In the genomic region with DNA sequence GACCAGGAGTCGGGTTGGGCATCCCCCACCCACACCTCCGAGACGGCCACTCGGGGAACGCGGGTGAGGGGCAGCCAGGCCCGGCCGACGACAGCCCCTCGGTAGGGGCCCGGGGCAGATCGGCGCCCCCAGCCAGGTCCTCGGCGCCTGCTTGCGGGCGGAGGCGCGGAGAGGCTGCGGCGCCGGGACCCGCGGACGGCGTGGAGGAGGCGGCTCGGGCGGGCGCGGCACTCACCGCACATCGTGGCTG, we compare ENCODE assay signal across 1 cellular context.
TF ChIP-seq lines count a peak whose summit lies in the region.

No MANE protein-coding gene starts in this region.

TF ChIP-seq in GM23338, 12 proteins besides CTCF, POLR2A, EP300 and RAD21 (continued from another document):
- TF ChIP-seq, protein P1, sequence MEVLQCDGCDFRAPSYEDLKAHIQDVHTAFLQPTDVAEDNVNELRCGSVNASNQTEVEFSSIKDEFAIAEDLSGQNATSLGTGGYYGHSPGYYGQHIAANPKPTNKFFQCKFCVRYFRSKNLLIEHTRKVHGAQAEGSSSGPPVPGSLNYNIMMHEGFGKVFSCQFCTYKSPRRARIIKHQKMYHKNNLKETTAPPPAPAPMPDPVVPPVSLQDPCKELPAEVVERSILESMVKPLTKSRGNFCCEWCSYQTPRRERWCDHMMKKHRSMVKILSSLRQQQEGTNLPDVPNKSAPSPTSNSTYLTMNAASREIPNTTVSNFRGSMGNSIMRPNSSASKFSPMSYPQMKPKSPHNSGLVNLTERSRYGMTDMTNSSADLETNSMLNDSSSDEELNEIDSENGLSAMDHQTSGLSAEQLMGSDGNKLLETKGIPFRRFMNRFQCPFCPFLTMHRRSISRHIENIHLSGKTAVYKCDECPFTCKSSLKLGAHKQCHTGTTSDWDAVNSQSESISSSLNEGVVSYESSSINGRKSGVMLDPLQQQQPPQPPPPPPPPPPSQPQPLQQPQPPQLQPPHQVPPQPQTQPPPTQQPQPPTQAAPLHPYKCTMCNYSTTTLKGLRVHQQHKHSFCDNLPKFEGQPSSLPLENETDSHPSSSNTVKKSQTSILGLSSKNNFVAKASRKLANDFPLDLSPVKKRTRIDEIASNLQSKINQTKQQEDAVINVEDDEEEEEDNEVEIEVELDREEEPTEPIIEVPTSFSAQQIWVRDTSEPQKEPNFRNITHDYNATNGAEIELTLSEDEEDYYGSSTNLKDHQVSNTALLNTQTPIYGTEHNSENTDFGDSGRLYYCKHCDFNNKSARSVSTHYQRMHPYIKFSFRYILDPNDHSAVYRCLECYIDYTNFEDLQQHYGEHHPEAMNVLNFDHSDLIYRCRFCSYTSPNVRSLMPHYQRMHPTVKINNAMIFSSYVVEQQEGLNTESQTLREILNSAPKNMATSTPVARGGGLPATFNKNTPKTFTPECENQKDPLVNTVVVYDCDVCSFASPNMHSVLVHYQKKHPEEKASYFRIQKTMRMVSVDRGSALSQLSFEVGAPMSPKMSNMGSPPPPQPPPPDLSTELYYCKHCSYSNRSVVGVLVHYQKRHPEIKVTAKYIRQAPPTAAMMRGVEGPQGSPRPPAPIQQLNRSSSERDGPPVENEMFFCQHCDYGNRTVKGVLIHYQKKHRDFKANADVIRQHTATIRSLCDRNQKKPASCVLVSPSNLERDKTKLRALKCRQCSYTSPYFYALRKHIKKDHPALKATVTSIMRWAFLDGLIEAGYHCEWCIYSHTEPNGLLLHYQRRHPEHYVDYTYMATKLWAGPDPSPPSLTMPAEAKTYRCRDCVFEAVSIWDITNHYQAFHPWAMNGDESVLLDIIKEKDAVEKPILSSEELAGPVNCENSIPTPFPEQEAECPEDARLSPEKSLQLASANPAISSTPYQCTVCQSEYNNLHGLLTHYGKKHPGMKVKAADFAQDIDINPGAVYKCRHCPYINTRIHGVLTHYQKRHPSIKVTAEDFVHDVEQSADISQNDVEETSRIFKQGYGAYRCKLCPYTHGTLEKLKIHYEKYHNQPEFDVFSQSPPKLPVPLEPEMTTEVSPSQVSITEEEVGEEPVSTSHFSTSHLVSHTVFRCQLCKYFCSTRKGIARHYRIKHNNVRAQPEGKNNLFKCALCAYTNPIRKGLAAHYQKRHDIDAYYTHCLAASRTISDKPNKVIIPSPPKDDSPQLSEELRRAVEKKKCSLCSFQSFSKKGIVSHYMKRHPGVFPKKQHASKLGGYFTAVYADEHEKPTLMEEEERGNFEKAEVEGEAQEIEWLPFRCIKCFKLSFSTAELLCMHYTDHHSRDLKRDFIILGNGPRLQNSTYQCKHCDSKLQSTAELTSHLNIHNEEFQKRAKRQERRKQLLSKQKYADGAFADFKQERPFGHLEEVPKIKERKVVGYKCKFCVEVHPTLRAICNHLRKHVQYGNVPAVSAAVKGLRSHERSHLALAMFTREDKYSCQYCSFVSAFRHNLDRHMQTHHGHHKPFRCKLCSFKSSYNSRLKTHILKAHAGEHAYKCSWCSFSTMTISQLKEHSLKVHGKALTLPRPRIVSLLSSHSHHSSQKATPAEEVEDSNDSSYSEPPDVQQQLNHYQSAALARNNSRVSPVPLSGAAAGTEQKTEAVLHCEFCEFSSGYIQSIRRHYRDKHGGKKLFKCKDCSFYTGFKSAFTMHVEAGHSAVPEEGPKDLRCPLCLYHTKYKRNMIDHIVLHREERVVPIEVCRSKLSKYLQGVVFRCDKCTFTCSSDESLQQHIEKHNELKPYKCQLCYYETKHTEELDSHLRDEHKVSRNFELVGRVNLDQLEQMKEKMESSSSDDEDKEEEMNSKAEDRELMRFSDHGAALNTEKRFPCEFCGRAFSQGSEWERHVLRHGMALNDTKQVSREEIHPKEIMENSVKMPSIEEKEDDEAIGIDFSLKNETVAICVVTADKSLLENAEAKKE (CRISPR knock-in tag; IDR thresholded peaks at IDR 0.05), result no peak
- TF ChIP-seq, protein P2, sequence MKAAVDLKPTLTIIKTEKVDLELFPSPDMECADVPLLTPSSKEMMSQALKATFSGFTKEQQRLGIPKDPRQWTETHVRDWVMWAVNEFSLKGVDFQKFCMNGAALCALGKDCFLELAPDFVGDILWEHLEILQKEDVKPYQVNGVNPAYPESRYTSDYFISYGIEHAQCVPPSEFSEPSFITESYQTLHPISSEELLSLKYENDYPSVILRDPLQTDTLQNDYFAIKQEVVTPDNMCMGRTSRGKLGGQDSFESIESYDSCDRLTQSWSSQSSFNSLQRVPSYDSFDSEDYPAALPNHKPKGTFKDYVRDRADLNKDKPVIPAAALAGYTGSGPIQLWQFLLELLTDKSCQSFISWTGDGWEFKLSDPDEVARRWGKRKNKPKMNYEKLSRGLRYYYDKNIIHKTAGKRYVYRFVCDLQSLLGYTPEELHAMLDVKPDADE (IDR thresholded peaks at IDR 0.05), result no peak
- TF ChIP-seq STAT1 (IDR thresholded peaks at IDR 0.05; ENCODE audit: unreplicated experiment) (no peak), EZH2phosphoT487 (IDR thresholded peaks at IDR 0.05; ENCODE audit: unreplicated experiment) (no peak), CREB1 (CRISPR knock-in tag; IDR thresholded peaks at IDR 0.05; ENCODE audit: low read depth) (no peak), NANOG (IDR thresholded peaks at IDR 0.05; ENCODE audit: borderline replicate concordance) (no peak), JUNB (IDR thresholded peaks at IDR 0.05; ENCODE audit: unreplicated experiment) (no peak), ZNF331 (CRISPR knock-in tag; IDR thresholded peaks at IDR 0.05; ENCODE audit: low read depth) (no peak), POLR2AphosphoS5 (IDR thresholded peaks at IDR 0.05; ENCODE audit: low read depth) (no peak)
TF ChIP-seq in GM23338: peak in this region for 0.
